ENCODE assay signal across 13 cellular contexts in the genomic region with DNA sequence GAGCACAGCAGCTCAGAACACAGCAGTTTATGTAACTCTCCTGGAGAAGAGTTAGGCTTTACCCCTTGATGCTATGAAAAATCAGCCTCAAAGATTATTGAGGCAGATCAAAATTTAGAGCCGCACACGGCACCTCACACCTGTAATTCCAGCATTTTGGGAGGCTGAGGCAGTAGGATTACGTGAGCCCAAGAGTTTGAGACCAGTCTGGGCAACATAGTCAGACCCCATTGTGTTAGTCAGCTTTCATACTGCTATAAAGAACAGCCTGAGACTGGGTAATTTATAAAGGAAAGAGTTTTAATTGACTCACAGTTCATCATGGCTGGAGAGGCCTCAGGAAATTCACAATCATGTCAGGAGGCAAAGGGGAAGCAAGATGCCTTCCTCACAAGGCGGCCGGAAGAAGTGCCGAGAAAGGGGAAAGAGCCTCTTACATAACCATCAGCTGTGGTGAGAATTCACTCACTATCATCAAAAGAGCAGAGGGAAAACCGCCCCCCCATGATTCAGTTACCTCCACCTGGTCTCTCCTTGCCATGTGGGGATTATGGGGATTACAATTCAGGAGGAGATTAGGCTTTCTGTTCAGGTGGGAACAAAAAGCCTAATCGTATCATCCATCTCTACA.
DNase-seq lines count a peak whose midpoint lies in the region; TF ChIP-seq lines count a peak whose summit lies in the region.
"Had no signal": no experiment of that assay in that cellular context is flagged by ENCODE, and none has a peak within 500 bp of the region (broad histone marks: within the 10 kb centered on the region; RNA-seq: fewer than 3 reads in every experiment).

No MANE protein-coding gene starts in this region.

- H3K27ac ChIP-seq in HUES64 (ENCODE audit: low read depth, low read length) (peak overlapping the region; percentile 62; the same call in 1 of the 2 replicates), OCI-LY3 (ENCODE audit: low read length) (peak overlapping the region; percentile 71), neutrophil (peak overlapping the region; percentile 97), PC-9 (no peak overlapping the region)
- H3K27ac ChIP-seq: pancreas had no signal

- H3K4me1 ChIP-seq in HUES64 (ENCODE audit: insufficient read depth, low read length) (peaks cover 12% of the 10 kb centered on the region), OCI-LY3 (ENCODE audit: low read length) (peaks cover 49% of the 10 kb centered on the region), neutrophil (ENCODE audit: control insufficient read depth in 1 of 2, insufficient read depth in 1 of 2, low read depth in 1 of 2, low read length in 1 of 2) (peaks cover 89 to 90% of the 10 kb centered on the region in 2 experiments), PC-9 (replicated peaks; ENCODE audit: insufficient read depth) (no peaks in the 10 kb centered on the region)

- H3K36me3 Mint-ChIP-seq in HFFc6 (ENCODE audit: low read depth): no peaks in the 10 kb centered on the region

- H3K27me3 Mint-ChIP-seq in HFFc6 (ENCODE audit: insufficient read depth): no peaks in the 10 kb centered on the region; the same call in none of the 2 replicates

- H3K27ac Mint-ChIP-seq in HFFc6: no peak overlapping the region

- H4K20me1 ChIP-seq in OCI-LY3 (ENCODE audit: insufficient read depth, low read length) (no peaks in the 10 kb centered on the region), PC-9 (ENCODE audit: insufficient read depth) (no peaks in the 10 kb centered on the region)

- H3K9me3 ChIP-seq in HUES64 (ENCODE audit: insufficient read depth, low read depth, low read length) (no peaks in the 10 kb centered on the region), OCI-LY3 (ENCODE audit: insufficient read depth, low read length) (no peaks in the 10 kb centered on the region), neutrophil (no peaks in the 10 kb centered on the region), PC-9 (ENCODE audit: insufficient read depth, low read depth) (no peaks in the 10 kb centered on the region)
- H3K9me3 ChIP-seq: pancreas had no signal

- H3K4me2 ChIP-seq in OCI-LY3 (ENCODE audit: low read length) (peak overlapping the region; percentile 36), PC-9 (no peak overlapping the region)

- intact Hi-C loops in cardiac septum (cut with DNase I) (no loop called here), PC-9 (cut with micrococcal nuclease; ENCODE audit: unreplicated experiment) (no loop called here)

- CTCF ChIA-PET in PC-9 (lab: Charles Lee): no interaction called here

- H3K79me2 ChIP-seq in OCI-LY3 (ENCODE audit: low read length) (no peaks in the 10 kb centered on the region), PC-9 (ENCODE audit: low read depth) (no peaks in the 10 kb centered on the region)

- no peaks in the 10 kb centered on the region for H3K9me3 Mint-ChIP-seq in HFFc6

- BruUV-seq in PC-9 (replicated peaks; lab: Mats Ljungman, UMichigan): no TSS peak

- H3K27me3 ChIP-seq in HUES64 (ENCODE audit: insufficient read depth, low read length) (no peaks in the 10 kb centered on the region), OCI-LY3 (ENCODE audit: low read depth, low read length) (no peaks in the 10 kb centered on the region), neutrophil (no peaks in the 10 kb centered on the region), PC-9 (ENCODE audit: insufficient read depth, low read depth) (no peaks in the 10 kb centered on the region)
- H3K27me3 ChIP-seq: pancreas had no signal

- TF ChIP-seq CTCF in OCI-LY3 (IDR thresholded peaks at IDR 0.05; ENCODE audit: low read depth, low read length): no peak
- TF ChIP-seq CTCF in neutrophil (IDR thresholded peaks at IDR 0.05): peak; percentile 38
- TF ChIP-seq CTCF in PC-9 (conservative IDR thresholded peaks at IDR 0.05): no peak
- no peak for TF ChIP-seq CTCF in HFFc6 (IDR thresholded peaks at IDR 0.05)

- no peaks in the 10 kb centered on the region for H3K9me2 ChIP-seq in PC-9 (ENCODE audit: insufficient read depth)

- no peaks in the 10 kb centered on the region for H3F3A ChIP-seq in PC-9 (ENCODE audit: insufficient read depth, low read depth)

- H3K36me3 ChIP-seq in HUES64 (ENCODE audit: insufficient read depth, low read length): no peaks in the 10 kb centered on the region
- no peaks in the 10 kb centered on the region for H3K36me3 ChIP-seq in OCI-LY3 (replicated peaks; ENCODE audit: low read depth, low read length)
- no peaks in the 10 kb centered on the region for H3K36me3 ChIP-seq in neutrophil
- H3K36me3 ChIP-seq in PC-9 (ENCODE audit: low read depth): no peaks in the 10 kb centered on the region
- H3K36me3 ChIP-seq: pancreas had no signal

- POLR2A ChIA-PET in PC-9 (lab: Charles Lee; ENCODE audit: unreplicated experiment): interaction anchor here (0.7 kb wide), 1 partner anchor 415 kb away, joined by 7 read pairs; no protein-coding TSS in a partner anchor

- H3K9ac ChIP-seq in HUES64 (ENCODE audit: low read depth, low read length) (no peak overlapping the region; the same call in 1 of the 2 replicates), OCI-LY3 (ENCODE audit: low read length) (peak overlapping the region; percentile 47)

- H3K4me3 ChIP-seq in HUES64 (ENCODE audit: low read length): no peak overlapping the region
- peak overlapping the region; percentile 26; the same call in 1 of the 2 replicates for H3K4me3 ChIP-seq in OCI-LY3 (ENCODE audit: low read length)
- H3K4me3 ChIP-seq in neutrophil (ENCODE audit: low read depth in 1 of 2, low read length in 1 of 2): peak overlapping the region; percentile 79 to 80
- H3K4me3 ChIP-seq in PC-9: no peak overlapping the region
- H3K4me3 ChIP-seq: pancreas had no signal

- H3K4me1 Mint-ChIP-seq in HFFc6 (ENCODE audit: low read depth): peaks cover 6% of the 10 kb centered on the region; the same call in 1 of the 2 replicates

- no peak overlapping the region for H3K4me3 Mint-ChIP-seq in HFFc6

- DNase-seq in cardiac septum (ENCODE audit: low spot score): peak; percentile 85
- DNase-seq in DMS153 treated with DMSO at 0.1 percent for 48 hours (lab: John Stamatoyannopoulos, UW; ENCODE audit: unreplicated experiment): no peak
- DNase-seq in PC-9: no peak
- DNase-seq in HFFc6: no peak
- DNase-seq: activated CD4-positive, alpha-beta T cell treated with anti-CD3 and anti-CD28 coated beads for 4 hours; foreskin fibroblast; HCEC 1CT; Karpas-422; pancreas; stimulated activated CD4-positive, alpha-beta T cell treated with anti-CD3 and anti-CD28 coated beads, Interleukin-2, amount 100 ng/mL, for 48 hours had no signal

- WGBS in HUES64: 94% methylated on average over 7 of the region's 8 CpGs

- H2AFZ ChIP-seq in OCI-LY3 (ENCODE audit: low read depth, low read length) (peak overlapping the region; percentile 60; the same call in 1 of the 2 replicates), PC-9 (no peak overlapping the region)

Comparison
In these comparisons a context has a peak if more than half of its experiments do, and no peak if none do; other contexts are left out.
1. H3K4me3 ChIP-seq: peak in OCI-LY3 (single experiment) and neutrophil (2 of 2); none in HUES64 (single experiment) and PC-9 (single experiment).